ENCODE assay signal across 8 cellular contexts in the genomic region with DNA sequence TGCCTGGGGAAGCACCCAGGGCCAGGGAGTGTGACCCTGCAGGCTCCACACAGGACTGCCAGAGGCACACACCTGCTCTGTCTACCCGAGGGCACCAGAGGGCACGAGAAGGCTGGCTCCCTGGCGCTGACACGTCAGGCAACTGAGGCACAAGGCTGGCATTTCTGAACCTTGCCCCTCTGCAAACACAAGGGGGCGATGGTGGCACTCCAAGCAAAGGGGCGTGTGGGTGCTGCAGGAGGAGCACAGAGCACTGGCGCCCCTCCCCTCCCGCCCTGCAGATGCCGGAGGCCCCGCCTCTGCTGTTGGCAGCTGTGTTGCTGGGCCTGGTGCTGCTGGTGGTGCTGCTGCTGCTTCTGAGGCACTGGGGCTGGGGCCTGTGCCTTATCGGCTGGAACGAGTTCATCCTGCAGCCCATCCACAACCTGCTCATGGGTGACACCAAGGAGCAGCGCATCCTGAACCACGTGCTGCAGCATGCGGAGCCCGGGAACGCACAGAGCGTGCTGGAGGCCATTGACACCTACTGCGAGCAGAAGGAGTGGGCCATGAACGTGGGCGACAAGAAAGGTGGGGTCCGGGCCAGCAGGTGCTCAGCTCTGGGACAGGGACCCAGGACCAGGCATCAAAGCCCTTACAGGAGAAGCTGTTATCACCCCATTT. TPM values are rescaled to one million over a fixed set of nuclear protein-coding genes. Genes with fewer than 3 reads are reported as not detected.
DNase-seq lines count a peak whose midpoint lies in the region; ATAC-seq, FAIRE-seq and TF ChIP-seq lines count a peak whose summit lies in the region.

No MANE protein-coding gene starts in this region.

- H4K20me1 ChIP-seq in keratinocyte (ENCODE audit: control insufficient read depth, extremely low read depth, insufficient read depth, low read length): peaks cover under 1% of the 10 kb centered on the region

- peaks cover 37% of the 10 kb centered on the region for H3K4me1 ChIP-seq in keratinocyte (ENCODE audit: control insufficient read depth, extremely low read depth, insufficient read depth, low read length)

- no peak overlapping the region for H2AFZ ChIP-seq in keratinocyte (ENCODE audit: control insufficient read depth, low read length)

- TF ChIP-seq CTCF in GM06990 (IDR thresholded peaks at IDR 0.05; ENCODE audit: insufficient read depth, low read length, poor library complexity, severe bottlenecking) (peak; percentile 67), bronchial epithelial cell (IDR thresholded peaks at IDR 0.05; ENCODE audit: insufficient read depth, low read length, severe bottlenecking) (peak; percentile 92), keratinocyte (optimal IDR thresholded peaks at IDR 0.05 in 1 of 3, IDR thresholded peaks at IDR 0.05 in 1 of 3, conservative IDR thresholded peaks at IDR 0.05 in 1 of 3; ENCODE audit: extremely low read depth in 1 of 3, insufficient read depth in 2 of 3, low read length in 3 of 3) (peak; percentile 68 to 91 (median 89))

- H3K27me3 ChIP-seq in GM06990 (replicated peaks; ENCODE audit: control insufficient read depth, insufficient read depth, low read length): no peaks in the 10 kb centered on the region
- no peaks in the 10 kb centered on the region for H3K27me3 ChIP-seq in bronchial epithelial cell (ENCODE audit: control insufficient read depth, insufficient read depth, low read length)
- no peaks in the 10 kb centered on the region for H3K27me3 ChIP-seq in keratinocyte (ENCODE audit: control insufficient read depth, extremely low read depth, insufficient read depth, low read length)

- no peaks in the 10 kb centered on the region for H3K9me3 ChIP-seq in keratinocyte (ENCODE audit: control insufficient read depth, low read depth, low read length)

- H3K9me1 ChIP-seq in keratinocyte (ENCODE audit: control insufficient read depth, extremely low read depth, insufficient read depth, low read length): no peaks in the 10 kb centered on the region

- H3K27ac ChIP-seq in keratinocyte (ENCODE audit: control insufficient read depth, insufficient read depth, low read length): peak overlapping the region; percentile 57

- ATAC-seq in HG03039 (IDR thresholded peaks at IDR 0.05; ENCODE audit: unreplicated experiment) (no peak), HG02852 (IDR thresholded peaks at IDR 0.05; ENCODE audit: unreplicated experiment) (no peak)

- H3K36me3 ChIP-seq in GM06990 (ENCODE audit: control insufficient read depth, insufficient read depth, low read length): peaks cover 21% of the 10 kb centered on the region
- H3K36me3 ChIP-seq in bronchial epithelial cell (ENCODE audit: control insufficient read depth, insufficient read depth, low read length): peaks cover 25% of the 10 kb centered on the region
- H3K36me3 ChIP-seq in keratinocyte (ENCODE audit: control insufficient read depth in 2 of 2, extremely low read depth in 1 of 2, insufficient read depth in 2 of 2, low read length in 2 of 2): peaks cover 10 to 24% of the 10 kb centered on the region in 2 experiments

- DNase-seq in GM06990 (ENCODE audit: extremely low read depth, insufficient read length): peak; percentile 64
- peak; percentile 94 for DNase-seq in NAMALWA (ENCODE audit: low spot score)
- DNase-seq in T1000 (lab: John Stamatoyannopoulos, UW): peak; percentile 61
- peak; percentile 79 for DNase-seq in bronchial epithelial cell (ENCODE audit: low read depth)
- DNase-seq in keratinocyte (ENCODE audit: low read depth, low spot score): peak; percentile 74
- peak; percentile 82 for DNase-seq in stimulated activated CD4-positive, alpha-beta T cell treated with anti-CD3 and anti-CD28 coated beads, Interleukin-15, amount 100 ng/mL, for 24 hours

- peaks cover 11% of the 10 kb centered on the region for H3K79me2 ChIP-seq in keratinocyte (ENCODE audit: control insufficient read depth, insufficient read depth, low read length)

- peak overlapping the region; percentile 33 for H3K9ac ChIP-seq in keratinocyte (ENCODE audit: control insufficient read depth, extremely low read depth, insufficient read depth, low read length)

- H3K4me2 ChIP-seq in keratinocyte (ENCODE audit: control insufficient read depth, extremely low read depth, insufficient read depth, low read depth, low read length): peak overlapping the region; percentile 70

- FAIRE-seq in bronchial epithelial cell (lab: Jason Lieb, UNC) (no peak), keratinocyte (lab: Jason Lieb, UNC) (no peak)

- H3K4me3 ChIP-seq in GM06990 (replicated peaks; ENCODE audit: low read depth, low read length) (no peak overlapping the region), bronchial epithelial cell (ENCODE audit: low read depth, low read length) (peak overlapping the region; percentile 7), keratinocyte (ENCODE audit: control insufficient read depth in 2 of 3, extremely low read depth in 1 of 3, insufficient read depth in 2 of 3, low read depth in 1 of 3, low read length in 3 of 3) (peak overlapping the region; percentile 3 to 31 (median 14))

- dilution Hi-C loops in keratinocyte (cut with MboI; ENCODE audit: extremely low pct_ligation_motif_present, low sequenced_read_pairs): no loop called here

RNA-seq across cellular contexts. Expression of a gene that starts 20.8 kb away (rescaled TPM):
- total RNA-seq in bronchial epithelial cell: 12.9 and 19.1 TPM in 2 replicates
- 12.9 to 18.6 TPM (median 16.0 TPM) in 3 replicates for polyA plus RNA-seq in keratinocyte
- 2.3 TPM for polyA plus RNA-seq in keratinocyte (2011; ENCODE audit: low read depth)
- 7.3 and 14.2 TPM in 2 replicates for polyA plus RNA-seq in keratinocyte (2011; cell fraction: cytosol; rRNA removed)
- 16.4 and 18.1 TPM in 2 replicates for polyA plus RNA-seq in keratinocyte (2011; cell fraction: nucleus; rRNA removed)
- 10.1 and 20.8 TPM in 2 replicates for polyA plus RNA-seq in keratinocyte (2012; ENCODE audit: low replicate concordance)
- polyA minus RNA-seq in keratinocyte: 8.9 to 29.3 TPM (median 11.3 TPM) in 3 replicates
- polyA minus RNA-seq in keratinocyte (2011; cell fraction: cytosol; rRNA and poly(A)+ RNA removed): 12.1 TPM
- 11.1 and 14.0 TPM in 2 replicates for polyA minus RNA-seq in keratinocyte (2011; cell fraction: nucleus; rRNA and poly(A)+ RNA removed)

RNA-seq across cellular contexts. Expression of a gene that starts 20.8 kb away (rescaled TPM):
- 221 and 272 TPM in 2 replicates for total RNA-seq in bronchial epithelial cell
- 130 to 225 TPM (median 139 TPM) in 3 replicates for polyA plus RNA-seq in keratinocyte
- 48.0 TPM for polyA plus RNA-seq in keratinocyte (2011; ENCODE audit: low read depth)
- polyA plus RNA-seq in keratinocyte (2011; cell fraction: cytosol; rRNA removed): 86.7 and 217 TPM in 2 replicates
- polyA plus RNA-seq in keratinocyte (2011; cell fraction: nucleus; rRNA removed): 187 and 206 TPM in 2 replicates
- 146 and 212 TPM in 2 replicates for polyA plus RNA-seq in keratinocyte (2012; ENCODE audit: low replicate concordance)
- polyA minus RNA-seq in keratinocyte: 68.4 to 164 TPM (median 70.9 TPM) in 3 replicates
- 238 TPM for polyA minus RNA-seq in keratinocyte (2011; cell fraction: cytosol; rRNA and poly(A)+ RNA removed)
- 73.4 and 85.4 TPM in 2 replicates for polyA minus RNA-seq in keratinocyte (2011; cell fraction: nucleus; rRNA and poly(A)+ RNA removed)

RNA-seq across cellular contexts. Expression of a gene that starts 54.2 kb away (rescaled TPM):
- 19.2 and 23.2 TPM in 2 replicates for total RNA-seq in bronchial epithelial cell
- polyA plus RNA-seq in keratinocyte: 5.3 to 8.4 TPM (median 5.7 TPM) in 3 replicates
- polyA plus RNA-seq in keratinocyte (2011; ENCODE audit: low read depth): 5.3 TPM
- 1.7 and 4.0 TPM in 2 replicates for polyA plus RNA-seq in keratinocyte (2011; cell fraction: cytosol; rRNA removed)
- polyA plus RNA-seq in keratinocyte (2011; cell fraction: nucleus; rRNA removed): 21.1 and 26.3 TPM in 2 replicates
- 8.2 TPM in 2 replicates for polyA plus RNA-seq in keratinocyte (2012; ENCODE audit: low replicate concordance)
- polyA minus RNA-seq in keratinocyte: 4.3 to 14.6 TPM (median 5.1 TPM) in 3 replicates
- 14.2 TPM for polyA minus RNA-seq in keratinocyte (2011; cell fraction: cytosol; rRNA and poly(A)+ RNA removed)
- polyA minus RNA-seq in keratinocyte (2011; cell fraction: nucleus; rRNA and poly(A)+ RNA removed): 11.0 and 16.2 TPM in 2 replicates

RNA-seq across cellular contexts. Expression of a gene that starts 58.5 kb away (rescaled TPM):
- total RNA-seq in bronchial epithelial cell: 41.6 and 44.2 TPM in 2 replicates
- polyA plus RNA-seq in keratinocyte: 20.1 to 30.7 TPM (median 28.1 TPM) in 3 replicates
- 8.9 TPM for polyA plus RNA-seq in keratinocyte (2011; ENCODE audit: low read depth)
- 23.4 and 27.4 TPM in 2 replicates for polyA plus RNA-seq in keratinocyte (2011; cell fraction: cytosol; rRNA removed)
- polyA plus RNA-seq in keratinocyte (2011; cell fraction: nucleus; rRNA removed): 25.0 and 31.0 TPM in 2 replicates
- polyA plus RNA-seq in keratinocyte (2012; ENCODE audit: low replicate concordance): 13.8 and 20.3 TPM in 2 replicates
- polyA minus RNA-seq in keratinocyte: 53.7 to 73.9 TPM (median 69.5 TPM) in 3 replicates
- polyA minus RNA-seq in keratinocyte (2011; cell fraction: cytosol; rRNA and poly(A)+ RNA removed): 33.0 TPM
- polyA minus RNA-seq in keratinocyte (2011; cell fraction: nucleus; rRNA and poly(A)+ RNA removed): 11.0 and 15.4 TPM in 2 replicates
